2 cellular contexts compared by ENCODE assay signal in the genomic region with DNA sequence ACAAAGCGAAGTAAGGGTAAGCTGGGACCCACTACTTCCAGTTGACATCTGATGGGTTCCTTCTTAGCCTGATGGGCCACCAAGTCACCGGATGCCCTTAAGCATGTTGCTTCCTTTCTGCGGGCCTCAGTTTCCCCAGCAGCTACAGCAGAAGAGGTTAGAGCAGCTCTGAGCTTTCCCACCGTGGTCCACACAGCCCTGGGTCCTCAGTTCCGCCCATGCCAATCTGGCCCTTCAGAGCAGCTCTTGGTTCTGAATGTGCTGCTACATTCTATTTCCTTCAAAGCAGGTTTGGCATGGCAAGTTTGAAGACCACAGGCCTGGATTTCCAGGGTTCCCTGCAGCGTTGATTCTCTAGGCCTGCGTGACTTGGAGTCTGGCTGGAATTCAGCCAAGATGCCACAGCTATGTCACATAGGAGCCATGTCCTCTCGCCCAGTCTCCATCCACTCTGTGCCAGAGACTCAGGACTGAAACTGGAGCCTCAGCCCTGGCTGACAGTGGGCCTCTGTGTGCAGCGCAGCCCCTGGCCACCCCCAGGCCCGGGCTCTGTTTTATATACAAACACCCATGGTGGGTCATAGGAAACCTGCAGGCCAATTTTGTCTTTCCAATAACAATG.
TF ChIP-seq lines count a peak whose summit lies in the region.

No MANE protein-coding gene starts in this region.

TF ChIP-seq in HCT116, 20 proteins besides CTCF, POLR2A, EP300 and RAD21:
- TF ChIP-seq, protein P1, sequence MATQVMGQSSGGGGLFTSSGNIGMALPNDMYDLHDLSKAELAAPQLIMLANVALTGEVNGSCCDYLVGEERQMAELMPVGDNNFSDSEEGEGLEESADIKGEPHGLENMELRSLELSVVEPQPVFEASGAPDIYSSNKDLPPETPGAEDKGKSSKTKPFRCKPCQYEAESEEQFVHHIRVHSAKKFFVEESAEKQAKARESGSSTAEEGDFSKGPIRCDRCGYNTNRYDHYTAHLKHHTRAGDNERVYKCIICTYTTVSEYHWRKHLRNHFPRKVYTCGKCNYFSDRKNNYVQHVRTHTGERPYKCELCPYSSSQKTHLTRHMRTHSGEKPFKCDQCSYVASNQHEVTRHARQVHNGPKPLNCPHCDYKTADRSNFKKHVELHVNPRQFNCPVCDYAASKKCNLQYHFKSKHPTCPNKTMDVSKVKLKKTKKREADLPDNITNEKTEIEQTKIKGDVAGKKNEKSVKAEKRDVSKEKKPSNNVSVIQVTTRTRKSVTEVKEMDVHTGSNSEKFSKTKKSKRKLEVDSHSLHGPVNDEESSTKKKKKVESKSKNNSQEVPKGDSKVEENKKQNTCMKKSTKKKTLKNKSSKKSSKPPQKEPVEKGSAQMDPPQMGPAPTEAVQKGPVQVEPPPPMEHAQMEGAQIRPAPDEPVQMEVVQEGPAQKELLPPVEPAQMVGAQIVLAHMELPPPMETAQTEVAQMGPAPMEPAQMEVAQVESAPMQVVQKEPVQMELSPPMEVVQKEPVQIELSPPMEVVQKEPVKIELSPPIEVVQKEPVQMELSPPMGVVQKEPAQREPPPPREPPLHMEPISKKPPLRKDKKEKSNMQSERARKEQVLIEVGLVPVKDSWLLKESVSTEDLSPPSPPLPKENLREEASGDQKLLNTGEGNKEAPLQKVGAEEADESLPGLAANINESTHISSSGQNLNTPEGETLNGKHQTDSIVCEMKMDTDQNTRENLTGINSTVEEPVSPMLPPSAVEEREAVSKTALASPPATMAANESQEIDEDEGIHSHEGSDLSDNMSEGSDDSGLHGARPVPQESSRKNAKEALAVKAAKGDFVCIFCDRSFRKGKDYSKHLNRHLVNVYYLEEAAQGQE (IDR thresholded peaks at IDR 0.05; ENCODE audit: low read depth): no peak
- TF ChIP-seq CEBPB (IDR thresholded peaks at IDR 0.05; ENCODE audit: low read depth) (no peak), SRF (IDR thresholded peaks at IDR 0.05; ENCODE audit: low read depth) (no peak), EGR1 (IDR thresholded peaks at IDR 0.05; ENCODE audit: low read depth) (no peak), YY1 (IDR thresholded peaks at IDR 0.05; ENCODE audit: extremely low read depth, insufficient replicate concordance, low read depth, low read length) (no peak)
- TF ChIP-seq, protein P2, sequence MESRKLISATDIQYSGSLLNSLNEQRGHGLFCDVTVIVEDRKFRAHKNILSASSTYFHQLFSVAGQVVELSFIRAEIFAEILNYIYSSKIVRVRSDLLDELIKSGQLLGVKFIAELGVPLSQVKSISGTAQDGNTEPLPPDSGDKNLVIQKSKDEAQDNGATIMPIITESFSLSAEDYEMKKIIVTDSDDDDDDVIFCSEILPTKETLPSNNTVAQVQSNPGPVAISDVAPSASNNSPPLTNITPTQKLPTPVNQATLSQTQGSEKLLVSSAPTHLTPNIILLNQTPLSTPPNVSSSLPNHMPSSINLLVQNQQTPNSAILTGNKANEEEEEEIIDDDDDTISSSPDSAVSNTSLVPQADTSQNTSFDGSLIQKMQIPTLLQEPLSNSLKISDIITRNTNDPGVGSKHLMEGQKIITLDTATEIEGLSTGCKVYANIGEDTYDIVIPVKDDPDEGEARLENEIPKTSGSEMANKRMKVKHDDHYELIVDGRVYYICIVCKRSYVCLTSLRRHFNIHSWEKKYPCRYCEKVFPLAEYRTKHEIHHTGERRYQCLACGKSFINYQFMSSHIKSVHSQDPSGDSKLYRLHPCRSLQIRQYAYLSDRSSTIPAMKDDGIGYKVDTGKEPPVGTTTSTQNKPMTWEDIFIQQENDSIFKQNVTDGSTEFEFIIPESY (IDR thresholded peaks at IDR 0.05; ENCODE audit: extremely low read depth, insufficient replicate concordance, low read length): no peak

TF ChIP-seq in K562, 482 proteins besides CTCF, POLR2A, EP300 and RAD21:
- TF ChIP-seq NFIC (IDR thresholded peaks at IDR 0.05) (0 out of 2 replicates have a peak, but pooled peaks have one; percentile 6), ZNF551 (CRISPR knock-in tag; IDR thresholded peaks at IDR 0.05) (no peak)
